8 cellular contexts compared by ENCODE assay signal in the genomic region with DNA sequence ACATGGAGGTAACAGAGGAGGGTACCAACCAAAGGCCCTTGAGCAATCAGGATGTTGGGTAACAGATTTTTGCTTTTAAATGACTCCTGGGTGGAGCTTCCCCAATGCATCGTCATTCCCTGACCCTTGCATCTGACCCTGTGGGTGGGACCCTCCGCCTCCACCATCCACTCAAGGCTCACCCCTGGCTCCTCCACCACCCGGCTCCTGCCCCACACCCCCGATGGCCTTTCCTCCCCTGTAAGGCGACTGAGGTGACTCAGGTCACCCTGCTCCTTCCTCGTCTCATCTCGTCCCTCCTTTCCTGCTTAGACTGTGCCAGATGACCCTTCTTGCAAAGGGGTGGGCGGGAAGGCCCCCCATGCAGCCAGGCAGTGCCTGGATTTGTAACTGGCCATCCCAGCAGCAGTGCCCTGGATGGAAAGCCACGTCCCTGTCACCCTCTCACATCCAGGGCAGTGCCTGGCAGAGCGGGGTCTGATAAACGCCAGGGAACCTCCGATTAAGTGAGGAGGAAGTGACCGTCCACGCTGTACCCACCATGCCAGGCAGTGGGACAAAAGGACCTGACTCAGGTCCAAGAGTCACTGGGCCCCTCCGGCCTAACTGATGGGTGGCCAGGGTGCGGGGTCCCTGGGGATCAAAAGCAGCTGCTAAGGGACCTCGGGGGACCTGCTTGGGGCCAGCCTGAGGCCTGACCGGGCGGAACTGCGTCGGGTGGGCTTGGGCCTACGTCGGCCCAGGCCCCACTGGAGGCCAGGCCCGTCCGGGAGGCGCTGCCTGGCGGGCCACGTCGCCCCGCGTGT. TPM values are rescaled to one million over a fixed set of nuclear protein-coding genes. Genes with fewer than 3 reads are reported as not detected.
A peak's percentile ranks its signal among the peaks of the same experiment; 100 is the strongest.
DNase-seq lines count a peak whose midpoint lies in the region; ATAC-seq, FAIRE-seq and TF ChIP-seq lines count a peak whose summit lies in the region.

No MANE protein-coding gene starts in this region.

- H2BK15ac ChIP-seq in H1 (ENCODE audit: low read length), result peak overlapping the region; percentile 83; the same call in 1 of the 2 replicates

- peak overlapping the region; percentile 90 for H2BK120ac ChIP-seq in H1 (replicated peaks; ENCODE audit: low read depth, low read length)

- POLR2A ChIA-PET in Panc1 (lab: Charles Lee), result no interaction called here
- POLR2A ChIA-PET in H1 (lab: Charles Lee; ENCODE audit: partially characterized antibody), result interaction anchor here (0.9 to 7.8 kb wide), 10 partner anchors 9 to 148 kb away, joined by 3 to 72 read pairs (median 10); a partner anchor contains a TSS
- POLR2A ChIA-PET in OCI-LY7 (lab: Charles Lee), result interaction anchor here (0.7 kb wide), 1 partner anchor 33 kb away, joined by 4 read pairs; no protein-coding TSS in a partner anchor

- peak overlapping the region; percentile 85 for H4K8ac ChIP-seq in H1 (ENCODE audit: extremely low read depth, insufficient read depth, low read length)

- ATAC-seq in Panc1, result 0 out of 2 replicates have a peak, but pooled peaks have one; percentile 1
- no peak for ATAC-seq in natural killer cell treated with Interleukin-12 subunit alpha and Interleukin-12 subunit beta and Interleukin-15 and Interleukin-18, amount 100 ng/mL, for 72 hours

- H3K4me3 ChIP-seq in Panc1 (ENCODE audit: low read depth in 2 of 2, low read length in 2 of 2), result no peak overlapping the region
- no peak overlapping the region for H3K4me3 ChIP-seq in H1 (ENCODE audit: extremely low read depth in 1 of 4, insufficient read depth in 2 of 4, low read depth in 3 of 4, low read length in 4 of 4)
- no peak overlapping the region for H3K4me3 ChIP-seq in OCI-LY7 (ENCODE audit: low read depth, low read length, poor library complexity, severe bottlenecking)

- no peak for TF ChIP-seq EP300 in H1 (IDR thresholded peaks at IDR 0.05; ENCODE audit: borderline replicate concordance in 1 of 2, low read depth in 2 of 2, low read length in 2 of 2)

- H3K56ac ChIP-seq in H1 (replicated peaks; ENCODE audit: insufficient read length, low read depth, low read length), result no peak overlapping the region

- no peak overlapping the region for H3K23ac ChIP-seq in H1 (ENCODE audit: insufficient read length)

- in situ Hi-C loops in Panc1 (cut with HindIII; ENCODE audit: low pct_unique_long_range_greater_than_20kb, low sequenced_read_pairs) (no loop called here), GM13976 (cut with MboI; ENCODE audit: low sequenced_read_pairs, unreplicated experiment) (no loop called here)

- no peaks in the 10 kb centered on the region for H3K9me3 Mint-ChIP-seq in natural killer cell treated with Interleukin-12 subunit alpha and Interleukin-12 subunit beta and Interleukin-15 and Interleukin-18, amount 100 ng/mL, for 72 hours

- H2AFZ ChIP-seq in H1 (ENCODE audit: low read length) (no peak overlapping the region), OCI-LY7 (ENCODE audit: low read length) (no peak overlapping the region)

- peaks cover 4 to 10% of the 10 kb centered on the region in 2 donors for H3K4me1 Mint-ChIP-seq in natural killer cell treated with Interleukin-12 subunit alpha and Interleukin-12 subunit beta and Interleukin-15 and Interleukin-18, amount 100 ng/mL, for 72 hours (ENCODE audit: low read depth in 2 of 2)

- peak overlapping the region; percentile 85; the same call in 1 of the 2 replicates for H2BK5ac ChIP-seq in H1 (ENCODE audit: low read depth, low read length)

- TF ChIP-seq CTCF in Panc1 (IDR thresholded peaks at IDR 0.05) (no peak), H1 (IDR thresholded peaks at IDR 0.05; ENCODE audit: control extremely low read depth in 1 of 3, insufficient read depth in 1 of 3, low read depth in 1 of 3, low read length in 3 of 3) (no peak), OCI-LY7 (conservative IDR thresholded peaks at IDR 0.05; ENCODE audit: low read length) (no peak), GM13976 (IDR thresholded peaks at IDR 0.05; ENCODE audit: borderline replicate concordance, control extremely low read depth, extremely low read depth, insufficient read depth, missing control alignments) (no peak)

- no peak for TF ChIP-seq RAD21 in H1 (IDR thresholded peaks at IDR 0.05 in 1 of 2, conservative IDR thresholded peaks at IDR 0.05 in 1 of 2; ENCODE audit: low read depth in 2 of 2, low read length in 2 of 2)

- peak overlapping the region; percentile 99 for H2BK12ac ChIP-seq in H1 (ENCODE audit: low read depth, low read length)

- peak overlapping the region in 2 of 4 experiments; percentile 13 to 17; a peak in 1 of 7 replicates for H3K9ac ChIP-seq in H1 (replicated peaks in 1 of 4; ENCODE audit: extremely low read depth in 1 of 4, low read depth in 3 of 4, low read length in 3 of 4)

- WGBS in H1 (ENCODE audit: extremely low coverage in 1 of 2, insufficient coverage in 1 of 2, insufficient read length in 1 of 2, insufficient replicate concordance in 2 of 2, low coverage in 1 of 2, low lambda C conversion rate in 2 of 2, missing lambda C conversion rate in 1 of 2), 2 experiments, result 74% methylated on average over 24 of the region's 31 CpGs; no CpG with 5 or more reads in 1 of the 2 experiments

- H3K79me2 ChIP-seq in H1 (ENCODE audit: control insufficient read depth in 1 of 2, insufficient read depth in 2 of 2, low read length in 2 of 2) (no peaks in the 10 kb centered on the region; a peak in 1 of 4 replicates), OCI-LY7 (ENCODE audit: insufficient read depth, low read depth, low read length) (no peaks in the 10 kb centered on the region)

- H3K27me3 Mint-ChIP-seq in natural killer cell treated with Interleukin-12 subunit alpha and Interleukin-12 subunit beta and Interleukin-15 and Interleukin-18, amount 100 ng/mL, for 72 hours, result no peaks in the 10 kb centered on the region

- no peak overlapping the region for H3K4me2 ChIP-seq in H1 (ENCODE audit: insufficient read depth in 1 of 2, low read depth in 2 of 2, low read length in 2 of 2)
- no peak overlapping the region; the same call in 1 of the 2 replicates for H3K4me2 ChIP-seq in OCI-LY7 (ENCODE audit: low read length)

- H4K5ac ChIP-seq in H1 (ENCODE audit: insufficient read length, low read depth, low read length), result peak overlapping the region; percentile 59

- H3K4ac ChIP-seq in H1 (replicated peaks; ENCODE audit: insufficient read length, low read depth, low read length), result peak overlapping the region; percentile 95

- CTCF ChIA-PET in Panc1 (lab: Charles Lee), result interaction anchor here (0.7 kb wide), 1 partner anchor 304 kb away, joined by 12 read pairs; no protein-coding TSS in a partner anchor
- CTCF ChIA-PET in H1 (lab: Charles Lee; ENCODE audit: partially characterized antibody), result interaction anchor here (0.7 to 1.6 kb wide), 3 partner anchors 22 to 58 kb away, joined by 3 to 5 read pairs (median 4); no protein-coding TSS in a partner anchor
- CTCF ChIA-PET in OCI-LY7 (lab: Charles Lee; ENCODE audit: unreplicated experiment), result no interaction called here

- H3K9me2 ChIP-seq in OCI-LY7 (ENCODE audit: insufficient read depth, low read length), result no peaks in the 10 kb centered on the region

- H3K27ac Mint-ChIP-seq in natural killer cell treated with Interleukin-12 subunit alpha and Interleukin-12 subunit beta and Interleukin-15 and Interleukin-18, amount 100 ng/mL, for 72 hours, result peak overlapping the region; percentile 70 to 74

- peak overlapping the region; percentile 81 for H4K91ac ChIP-seq in H1 (replicated peaks; ENCODE audit: insufficient read length, low read length)

- H3K36me3 ChIP-seq in Panc1 (ENCODE audit: control insufficient read depth, insufficient read depth, low read length) (no peaks in the 10 kb centered on the region), H1 (ENCODE audit: control insufficient read depth in 2 of 4, insufficient read depth in 4 of 4, low read length in 3 of 4) (peaks cover under 1 to 2% (median 1%) of the 10 kb centered on the region in 4 experiments; a peak in 4 of 8 replicates), OCI-LY7 (ENCODE audit: insufficient read depth, low read length) (no peaks in the 10 kb centered on the region)

- H4K20me1 ChIP-seq in H1 (replicated peaks in 1 of 2; ENCODE audit: control insufficient read depth in 1 of 2, insufficient read depth in 2 of 2, low read length in 2 of 2) (peaks cover 3 to 13% of the 10 kb centered on the region in 2 experiments), OCI-LY7 (ENCODE audit: insufficient read depth, low read length) (no peaks in the 10 kb centered on the region)

- peak overlapping the region; percentile 59; the same call in 1 of the 2 replicates for H2AK5ac ChIP-seq in H1 (ENCODE audit: low read depth, low read length)

- BruUV-seq in Panc1 (replicated peaks; lab: Mats Ljungman, UMichigan) (no TSS peak), OCI-LY7 (replicated peaks; lab: Mats Ljungman, UMichigan) (no TSS peak)

- H3K18ac ChIP-seq in H1 (ENCODE audit: extremely low read depth, low read length), result peak overlapping the region; percentile 94

- intact Hi-C loops in Panc1 (cut with micrococcal nuclease; ENCODE audit: unreplicated experiment) (no loop called here), OCI-LY7 (cut with micrococcal nuclease; ENCODE audit: unreplicated experiment) (loop anchor here (5.0 kb wide), 1 partner anchor 40 kb away; a partner anchor contains a TSS)

- H3K27me3 ChIP-seq in Panc1 (ENCODE audit: control insufficient read depth, insufficient read depth, low read length) (no peaks in the 10 kb centered on the region), H1 (replicated peaks in 1 of 4; ENCODE audit: control insufficient read depth in 3 of 4, extremely low read depth in 1 of 4, insufficient read depth in 3 of 4, low read length in 3 of 4) (no peaks in the 10 kb centered on the region)

- 0 out of 2 replicates have a peak, but pooled peaks cover 4% of the 10 kb centered on the region for H3K79me1 ChIP-seq in H1 (ENCODE audit: low read depth, low read length)

- H3K14ac ChIP-seq in H1 (ENCODE audit: insufficient read length), result no peak overlapping the region

- DNase-seq in GM12891 (ENCODE audit: insufficient read length, low spot score) (no peak), Panc1 (ENCODE audit: low read depth, low spot score) (no peak), H1 (ENCODE audit: low read depth in 1 of 2, low spot score in 2 of 2) (peak in 1 of 2 experiments; percentile 59), NCI-H1105 (lab: John Stamatoyannopoulos, UW) (no peak), GM12892 (ENCODE audit: insufficient read length) (no peak), OCI-LY7 (ENCODE audit: low spot score) (no peak), GM13976 (ENCODE audit: low spot score) (no peak)
- no peak for DNase-seq in natural killer cell treated with Interleukin-12 subunit alpha and Interleukin-12 subunit beta and Interleukin-15 and Interleukin-18, amount 100 ng/mL, for 72 hours (ENCODE audit: low spot score)

- FAIRE-seq in GM12891 (lab: Jason Lieb, UNC), result peak; percentile 74
- no peak for FAIRE-seq in H1 (lab: Jason Lieb, UNC)
- no peak for FAIRE-seq in GM12892 (lab: Jason Lieb, UNC)

- peak overlapping the region; percentile 73 for H3K27ac ChIP-seq in Panc1 (ENCODE audit: low read length)
- H3K27ac ChIP-seq in H1 (ENCODE audit: low read depth, low read length), result peak overlapping the region; percentile 13; the same call in 1 of the 2 replicates
- no peak overlapping the region for H3K27ac ChIP-seq in OCI-LY7 (ENCODE audit: low read depth, low read length, poor library complexity, severe bottlenecking)

- peaks cover 7% of the 10 kb centered on the region; the same call in 1 of the 2 replicates for H3K23me2 ChIP-seq in H1 (ENCODE audit: low read depth, low read length)

- no peaks in the 10 kb centered on the region for H3K36me3 Mint-ChIP-seq in natural killer cell treated with Interleukin-12 subunit alpha and Interleukin-12 subunit beta and Interleukin-15 and Interleukin-18, amount 100 ng/mL, for 72 hours

- no peak for TF ChIP-seq POLR2A in GM12891 (IDR thresholded peaks at IDR 0.05; ENCODE audit: low read depth, low read length)
- TF ChIP-seq POLR2A in H1 (IDR thresholded peaks at IDR 0.05; ENCODE audit: control extremely low read depth in 1 of 2, low read depth in 2 of 2, low read length in 2 of 2), result no peak
- no peak for TF ChIP-seq POLR2A in GM12892 (IDR thresholded peaks at IDR 0.05; ENCODE audit: low read depth, low read length)

- H3K4me1 ChIP-seq in Panc1 (ENCODE audit: control insufficient read depth, insufficient read depth, low read length) (peaks cover 8% of the 10 kb centered on the region; the same call in 1 of the 2 replicates), H1 (replicated peaks in 1 of 4; ENCODE audit: control insufficient read depth in 3 of 4, insufficient read depth in 4 of 4, low read length in 3 of 4) (peaks cover 3 to 28% (median 17%) of the 10 kb centered on the region in 4 experiments), OCI-LY7 (ENCODE audit: insufficient read depth, low read length, poor library complexity, severe bottlenecking) (no peaks in the 10 kb centered on the region)

- peak overlapping the region; percentile 82; the same call in 1 of the 2 replicates for H2BK20ac ChIP-seq in H1 (ENCODE audit: low read length)

- peak overlapping the region; percentile 6 for H3K4me3 Mint-ChIP-seq in natural killer cell treated with Interleukin-12 subunit alpha and Interleukin-12 subunit beta and Interleukin-15 and Interleukin-18, amount 100 ng/mL, for 72 hours

- H3K9me3 ChIP-seq in Panc1 (ENCODE audit: control insufficient read depth, insufficient read depth, low read depth, low read length), result no peaks in the 10 kb centered on the region
- H3K9me3 ChIP-seq in H1 (ENCODE audit: insufficient read depth in 2 of 2, low read depth in 1 of 2, low read length in 1 of 2), result no peaks in the 10 kb centered on the region
- no peaks in the 10 kb centered on the region for H3K9me3 ChIP-seq in OCI-LY7 (ENCODE audit: low read length)

RNA-seq across cellular contexts. Expression of a gene that starts 0.6 kb away (rescaled TPM):
- 28.0 TPM for polyA plus RNA-seq in GM12891 (2012; ENCODE audit: low read depth, missing spikeins)
- total RNA-seq in Panc1 (2021; ENCODE audit: unreplicated experiment), result 27.4 TPM
- polyA plus RNA-seq in Panc1 (2012; ENCODE audit: insufficient read length), result 52.0 TPM
- total RNA-seq in H1 (2021; fragmentation: NEBNext Ultra II Directional; extraction: Animal tissue kit (Norgen Biotek cat#: 25700)), result 26.7 and 26.8 TPM in 2 replicates
- 12.4 and 26.3 TPM in 2 replicates for polyA plus RNA-seq in H1 (2011; rRNA removed)
- 20.2 TPM for polyA plus RNA-seq in H1 (2011; cell fraction: cytosol; rRNA removed)
- 166 TPM for polyA plus RNA-seq in H1 (2011; cell fraction: nucleus; rRNA removed)
- 30.4 to 43.7 TPM (median 40.6 TPM) in 4 replicates for polyA plus RNA-seq in H1 (2012, experiment 1 of 2)
- polyA plus RNA-seq in H1 (2012, experiment 2 of 2), result 20.7 TPM
- 16.9 TPM for polyA plus RNA-seq in H1 (2013, experiment 1 of 2)
- 14.3 TPM for polyA plus RNA-seq in H1 (2013, experiment 2 of 2)
- polyA minus RNA-seq in H1 (2011; rRNA and poly(A)+ RNA removed), result 7.0 and 9.4 TPM in 2 replicates
- polyA minus RNA-seq in H1 (2011; cell fraction: cytosol; rRNA and poly(A)+ RNA removed), result 9.7 TPM
- polyA minus RNA-seq in H1 (2011; cell fraction: nucleus; rRNA and poly(A)+ RNA removed), result 37.9 TPM
- 10 to 100 TPM; 23.6 to 30.4 TPM for total RNA-seq in natural killer cell treated with Interleukin-12 subunit alpha and Interleukin-12 subunit beta and Interleukin-15 and Interleukin-18, amount 100 ng/mL, for 72 hours
- polyA plus RNA-seq in GM12892 (2012; ENCODE audit: missing spikeins), result 16.0 TPM
- total RNA-seq in OCI-LY7 (2014; rRNA removed; shearing (Covaris generic)), result 3.4 and 4.7 TPM in 2 replicates
- total RNA-seq in OCI-LY7 (2022), result 9.6 and 11.5 TPM in 2 replicates

RNA-seq across cellular contexts. Expression of a gene that starts 40.9 kb away (rescaled TPM):
- 55.3 TPM for polyA plus RNA-seq in GM12891 (2012; ENCODE audit: low read depth, missing spikeins)
- total RNA-seq in Panc1 (2021; ENCODE audit: unreplicated experiment) (41.9 TPM), OCI-LY7 (2022) (84.2 and 89.5 TPM in 2 replicates)
- 48.2 TPM for polyA plus RNA-seq in Panc1 (2012; ENCODE audit: insufficient read length)
- total RNA-seq in H1 (2021; fragmentation: NEBNext Ultra II Directional; extraction: Animal tissue kit (Norgen Biotek cat#: 25700)), result 61.6 and 64.4 TPM in 2 replicates
- 45.2 and 45.3 TPM in 2 replicates for polyA plus RNA-seq in H1 (2011; rRNA removed)
- polyA plus RNA-seq in H1 (2011; cell fraction: cytosol; rRNA removed), result 87.2 TPM
- polyA plus RNA-seq in H1 (2011; cell fraction: nucleus; rRNA removed), result 65.1 TPM
- polyA plus RNA-seq in H1 (2012, experiment 1 of 2), result 67.7 to 88.0 TPM (median 78.0 TPM) in 4 replicates
- polyA plus RNA-seq in H1 (2012, experiment 2 of 2), result 9.0 TPM
- polyA plus RNA-seq in H1 (2013, experiment 1 of 2), result 60.8 TPM
- polyA plus RNA-seq in H1 (2013, experiment 2 of 2), result 50.5 TPM
- polyA minus RNA-seq in H1 (2011; rRNA and poly(A)+ RNA removed), result 45.0 and 48.5 TPM in 2 replicates
- 32.7 TPM for polyA minus RNA-seq in H1 (2011; cell fraction: cytosol; rRNA and poly(A)+ RNA removed)
- polyA minus RNA-seq in H1 (2011; cell fraction: nucleus; rRNA and poly(A)+ RNA removed), result 46.7 TPM
- 10 to 100 TPM; 92.4 to 92.8 TPM for total RNA-seq in natural killer cell treated with Interleukin-12 subunit alpha and Interleukin-12 subunit beta and Interleukin-15 and Interleukin-18, amount 100 ng/mL, for 72 hours
- 61.5 TPM for polyA plus RNA-seq in GM12892 (2012; ENCODE audit: missing spikeins)
- total RNA-seq in OCI-LY7 (2014; rRNA removed; shearing (Covaris generic)), result 48.2 and 50.5 TPM in 2 replicates
